In the genomic region with DNA sequence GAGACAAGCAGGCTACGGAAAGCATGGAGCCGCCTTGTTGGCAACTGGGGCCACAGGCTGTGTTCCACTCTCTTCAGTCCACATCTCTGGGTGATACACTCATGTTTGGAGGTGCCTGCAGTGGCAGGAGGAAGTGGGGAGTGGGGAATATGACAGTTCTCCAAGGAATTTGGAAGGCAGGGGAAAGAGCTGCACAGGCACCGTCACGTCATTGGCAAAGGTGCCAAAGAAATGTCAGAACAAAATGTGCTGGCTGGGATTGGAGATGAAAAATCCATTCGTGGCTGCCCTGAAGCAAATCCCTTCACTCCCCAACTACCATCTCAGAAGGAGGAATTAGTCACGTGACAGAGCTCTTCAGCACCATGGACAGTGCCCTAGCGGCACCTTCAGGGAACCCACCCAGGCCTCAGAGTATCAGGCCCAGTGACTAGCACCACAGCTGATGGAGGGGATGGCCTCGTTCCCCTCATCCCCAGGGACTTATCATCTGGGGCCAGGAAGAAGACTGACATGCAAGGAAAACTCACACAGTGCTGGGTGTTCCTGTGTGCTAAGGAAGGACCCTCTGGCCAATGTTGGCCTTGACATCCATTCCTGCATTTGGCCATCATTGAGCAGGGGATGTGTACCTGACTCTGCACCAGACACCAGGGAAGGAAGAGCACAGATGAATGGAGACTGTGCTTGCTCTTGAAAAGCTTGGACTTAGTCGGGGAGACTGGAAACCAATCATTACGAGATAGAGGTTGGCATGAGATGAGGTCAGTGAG, we compare ENCODE assay signal across 8 cellular contexts. TPM values are rescaled to one million over a fixed set of nuclear protein-coding genes. Genes with fewer than 3 reads are reported as not detected.
DNase-seq lines count a peak whose midpoint lies in the region; ATAC-seq and TF ChIP-seq lines count a peak whose summit lies in the region.

No MANE protein-coding gene starts in this region.

- no peak for ATAC-seq in GM21381 (IDR thresholded peaks at IDR 0.05; ENCODE audit: unreplicated experiment)
- no peak for ATAC-seq in GM21367 (IDR thresholded peaks at IDR 0.05; ENCODE audit: unreplicated experiment)

- no peaks in the 10 kb centered on the region for H3K36me3 ChIP-seq in SJCRH30

- TF ChIP-seq CTCF in HL-60 (IDR thresholded peaks at IDR 0.05; ENCODE audit: insufficient read depth, low read length): no peak

- H3K4me3 ChIP-seq in HL-60 (replicated peaks; ENCODE audit: insufficient read depth, low read length) (no peak overlapping the region), SJCRH30 (no peak overlapping the region)

- H3K9me3 ChIP-seq in SJCRH30 (replicated peaks): no peaks in the 10 kb centered on the region

- H3K4me1 ChIP-seq in SJCRH30: no peaks in the 10 kb centered on the region

- no peak overlapping the region for H3K27ac ChIP-seq in HL-60 (replicated peaks)
- H3K27ac ChIP-seq in SJCRH30: no peak overlapping the region

- DNase-seq in HL-60 (ENCODE audit: low read depth in 1 of 2, low spot score in 1 of 2) (peak; percentile 24 to 43), SJCRH30 (peak; percentile 66 to 83), dermis blood vessel endothelial cell (peak; percentile 69), mucosa of gallbladder (ENCODE audit: low spot score) (peak; percentile 70), NCI-H2029 (lab: John Stamatoyannopoulos, UW) (no peak), SKM-1 (lab: John Stamatoyannopoulos, UW; ENCODE audit: unreplicated experiment) (no peak)

- peaks cover 3% of the 10 kb centered on the region for H3K27me3 ChIP-seq in HL-60 (ENCODE audit: insufficient read depth, poor library complexity, severe bottlenecking)
- peaks cover 20% of the 10 kb centered on the region for H3K27me3 ChIP-seq in SJCRH30

RNA-seq across cellular contexts. Expression of a gene that starts 48.5 kb away (rescaled TPM):
- 13.1 and 14.7 TPM in 2 replicates for total RNA-seq in SJCRH30 (2014; rRNA removed; shearing (Covaris generic))
- total RNA-seq in dermis blood vessel endothelial cell (11.7 and 14.6 TPM in 2 replicates), mucosa of gallbladder (21.3 TPM)

Comparison
In these comparisons a context has a peak if more than half of its experiments do, and no peak if none do; other contexts are left out.
1. DNase-seq: peak in HL-60 (2 of 2), SJCRH30 (2 of 2), dermis blood vessel endothelial cell (single experiment) and mucosa of gallbladder (single experiment); none in NCI-H2029 (single experiment) and SKM-1 (single experiment).